ENCODE assay signal across 10 cellular contexts in genomic region chr2:140695163-140695562, GRCh38.
DNase-seq lines count a peak whose midpoint lies in the region; ATAC-seq, FAIRE-seq and TF ChIP-seq lines count a peak whose summit lies in the region.
"Had no signal": no experiment of that assay in that cellular context is flagged by ENCODE, and none has a peak within 500 bp of the region (broad histone marks: within the 10 kb centered on the region; RNA-seq: fewer than 3 reads in every experiment).

No MANE protein-coding gene starts in this region.

- DNase-seq in DMS53 (lab: John Stamatoyannopoulos, UW) (peak; percentile 29), LHCN-M2 (ENCODE audit: low read depth) (peak; percentile 74), bronchial epithelial cell (ENCODE audit: low read depth) (peak; percentile 39), kidney epithelial cell (ENCODE audit: low read depth) (peak; percentile 19), Ammon's horn (ENCODE audit: low spot score) (no peak), NCI-H2107 treated with DMSO at 0.1 percent for 48 hours (lab: John Stamatoyannopoulos, UW; ENCODE audit: unreplicated experiment) (no peak)
- DNase-seq: activated T-cell treated with anti-CD3 and anti-CD28 coated beads, Interleukin-2, amount 50 U/mL, for 4 hours had no signal

- no peaks in the 10 kb centered on the region for H3K36me3 ChIP-seq in bronchial epithelial cell (ENCODE audit: control insufficient read depth, insufficient read depth, low read length)
- H3K36me3 ChIP-seq in kidney epithelial cell (ENCODE audit: control insufficient read depth, insufficient read depth, low read length), result no peaks in the 10 kb centered on the region

- TF ChIP-seq CTCF in bronchial epithelial cell (IDR thresholded peaks at IDR 0.05; ENCODE audit: insufficient read depth, low read length, severe bottlenecking) (no peak), kidney epithelial cell (IDR thresholded peaks at IDR 0.05; ENCODE audit: insufficient read depth, low read length, poor library complexity, severe bottlenecking) (no peak)

- peak; percentile 47 for FAIRE-seq in bronchial epithelial cell (lab: Jason Lieb, UNC)

- H3K4me3 ChIP-seq in bronchial epithelial cell (ENCODE audit: low read depth, low read length), result no peak overlapping the region
- no peak overlapping the region for H3K4me3 ChIP-seq in kidney epithelial cell (ENCODE audit: low read depth, low read length)
- H3K4me3 ChIP-seq: lung had no signal

- no peak for ATAC-seq in HG02981 (IDR thresholded peaks at IDR 0.05; ENCODE audit: unreplicated experiment)
- no peak for ATAC-seq in HG02870 (IDR thresholded peaks at IDR 0.05; ENCODE audit: unreplicated experiment)
- ATAC-seq: activated T-cell treated with anti-CD3 and anti-CD28 coated beads, Interleukin-2, amount 50 U/mL, for 4 hours had no signal

- H3K27me3 ChIP-seq in bronchial epithelial cell (ENCODE audit: control insufficient read depth, insufficient read depth, low read length), result no peaks in the 10 kb centered on the region
- no peaks in the 10 kb centered on the region for H3K27me3 ChIP-seq in kidney epithelial cell (ENCODE audit: control insufficient read depth, insufficient read depth, low read length)

Comparison
In these comparisons a context has a peak if more than half of its experiments do, and no peak if none do; other contexts are left out.
1. DNase-seq: peak in DMS53 (single experiment), LHCN-M2 (single experiment), bronchial epithelial cell (single experiment) and kidney epithelial cell (single experiment); none in Ammon's horn (single experiment) and NCI-H2107 treated with DMSO at 0.1 percent for 48 hours (single experiment).